22 cellular contexts compared by ENCODE assay signal in genomic region chr12:124753230-124753595, GRCh38.
A peak's percentile ranks its signal among the peaks of the same experiment; 100 is the strongest.
DNase-seq lines count a peak whose midpoint lies in the region; ATAC-seq and TF ChIP-seq lines count a peak whose summit lies in the region.
"Had no signal": no experiment of that assay in that cellular context is flagged by ENCODE, and none has a peak within 500 bp of the region (broad histone marks: within the 10 kb centered on the region; RNA-seq: fewer than 3 reads in every experiment).

No MANE protein-coding gene starts in this region.

- H3K4me2 ChIP-seq in osteoblast (ENCODE audit: insufficient read depth, low read length) = no peak overlapping the region
- H3K4me2 ChIP-seq: GM23338 had no signal

- H3K4me3 ChIP-seq in heart right ventricle (no peak overlapping the region), dorsolateral prefrontal cortex (no peak overlapping the region), osteoblast (ENCODE audit: insufficient read depth, low read length) (no peak overlapping the region), vagina (no peak overlapping the region), right lobe of liver (no peak overlapping the region)
- H3K4me3 ChIP-seq: GM23338 had no signal

- H3K4me1 ChIP-seq in heart right ventricle (peaks cover 16 to 44% (median 32%) of the 10 kb centered on the region in 9 donors), osteoblast (ENCODE audit: insufficient read depth, low read length) (peaks cover 20% of the 10 kb centered on the region), vagina (peaks cover 44% of the 10 kb centered on the region), right lobe of liver (peaks cover 0 to 43% (median 21%) of the 10 kb centered on the region in 4 donors)

- H2AFZ ChIP-seq in osteoblast (ENCODE audit: low read length) = no peak overlapping the region
- H2AFZ ChIP-seq: GM23338 had no signal

- DNase-seq in heart right ventricle (no peak), cardiac septum (ENCODE audit: low spot score) (no peak), dorsolateral prefrontal cortex (no peak), osteoblast (ENCODE audit: insufficient read length, low spot score, missing footprints) (peak; percentile 45), vagina (ENCODE audit: extremely low spot score in 2 of 2) (no peak), cerebellar nuclear complex (lab: John Stamatoyannopoulos, UW) (no peak), right lobe of liver (no peak)
- no peak for DNase-seq in stimulated activated CD4-positive, alpha-beta T cell treated with anti-CD3 and anti-CD28 coated beads, Interleukin-15, amount 100 ng/mL, for 24 hours
- DNase-seq: activated CD4-positive, alpha-beta T cell treated with anti-CD3 and anti-CD28 coated beads, Interleukin-2, amount 50 U/mL, for 4 hours; activated CD8-positive, alpha-beta memory T cell treated with anti-CD3 and anti-CD28 coated beads, Interleukin-2, amount 50 U/mL, for 4 hours; activated naive CD8-positive, alpha-beta T cell treated with anti-CD3 and anti-CD28 coated beads, Interleukin-2, amount 10 ng/mL, durations not matched to agents 7 days and 5 days; BE2C; Calu3; Kasumi-1; naive thymus-derived CD8-positive, alpha-beta T cell; NCI-H1048; NCI-H1930; stimulated activated CD4-positive, alpha-beta T cell treated with anti-CD3 and anti-CD28 coated beads, Interleukin-4, amount 100 ng/mL, for 1 hour; stimulated activated naive CD4-positive, alpha-beta T cell treated with Interleukin-2 at 50 U/mL for 16 hours; T-helper 9 cell; trophoblast cell had no signal

- H3K27me3 ChIP-seq in heart right ventricle (no peaks in the 10 kb centered on the region), dorsolateral prefrontal cortex (no peaks in the 10 kb centered on the region), osteoblast (ENCODE audit: insufficient read depth, low read length) (peaks cover 4% of the 10 kb centered on the region), vagina (no peaks in the 10 kb centered on the region), right lobe of liver (no peaks in the 10 kb centered on the region)
- H3K27me3 ChIP-seq: BE2C had no signal

- ATAC-seq in heart right ventricle = no peak
- ATAC-seq in right lobe of liver = no peak
- ATAC-seq: GM23338; naive thymus-derived CD8-positive, alpha-beta T cell had no signal

- H3K36me3 ChIP-seq in heart right ventricle = no peaks in the 10 kb centered on the region
- no peaks in the 10 kb centered on the region for H3K36me3 ChIP-seq in osteoblast (ENCODE audit: insufficient read depth, low read length)
- no peaks in the 10 kb centered on the region for H3K36me3 ChIP-seq in vagina
- no peaks in the 10 kb centered on the region for H3K36me3 ChIP-seq in right lobe of liver
- H3K36me3 ChIP-seq: BE2C had no signal

- no peak for TF ChIP-seq CTCF in heart right ventricle (IDR thresholded peaks at IDR 0.05)
- no peak for TF ChIP-seq CTCF in dorsolateral prefrontal cortex (IDR thresholded peaks at IDR 0.05 in 54 of 56, conservative IDR thresholded peaks at IDR 0.05 in 2 of 56; ENCODE audit: low read depth in 1 of 56, partially characterized antibody in 56 of 56)
- no peak for TF ChIP-seq CTCF in osteoblast (IDR thresholded peaks at IDR 0.05; ENCODE audit: extremely low read depth, low read depth, low read length)
- no peak for TF ChIP-seq CTCF in vagina (IDR thresholded peaks at IDR 0.05)
- no peak for TF ChIP-seq CTCF in right lobe of liver (IDR thresholded peaks at IDR 0.05)

- H3K27ac ChIP-seq in heart right ventricle (peak overlapping the region in 6 of 10 donors; percentile 1 to 91 (median 72)), dorsolateral prefrontal cortex (peak overlapping the region in 38 of 59 donors; percentile 4 to 99 (median 94)), osteoblast (ENCODE audit: low read depth, low read length) (no peak overlapping the region), vagina (peak overlapping the region; percentile 48), right lobe of liver (no peak overlapping the region)

- intact Hi-C loops in heart right ventricle (cut with DNase I) (loop anchor here in 1 of 10 donors (5.0 kb wide), 1 partner anchor 251 kb away; no protein-coding TSS in a partner anchor), cardiac septum (cut with DNase I) (no loop called here), dorsolateral prefrontal cortex (cut with DNase I) (loop anchor here in 1 of 2 donors (5.0 kb wide), 1 partner anchor 71 kb away; no protein-coding TSS in a partner anchor), vagina (cut with DNase I) (no loop called here), right lobe of liver (cut with DNase I) (loop anchor here in 1 of 2 donors (10.0 kb wide), 1 partner anchor 378 kb away; no protein-coding TSS in a partner anchor)

- WGBS in heart right ventricle, 2 donors = 78 to 84% methylated on average over 11 of the region's 11 CpGs
- WGBS in right lobe of liver (ENCODE audit: insufficient coverage, low coverage, low lambda C conversion rate, missing lambda C conversion rate) = 94% methylated on average over 3 of the region's 11 CpGs

- H3K9me3 ChIP-seq in heart right ventricle (peaks cover 0 to 13% (median 0%) of the 10 kb centered on the region in 11 donors), osteoblast (ENCODE audit: low read depth, low read length) (no peaks in the 10 kb centered on the region), vagina (no peaks in the 10 kb centered on the region), right lobe of liver (no peaks in the 10 kb centered on the region)

- no peaks in the 10 kb centered on the region for H3K79me2 ChIP-seq in osteoblast (ENCODE audit: insufficient read depth, low read length)

- H4K20me1 ChIP-seq in osteoblast (ENCODE audit: insufficient read depth, low read length) = no peaks in the 10 kb centered on the region

- TF ChIP-seq POLR2A in vagina (IDR thresholded peaks at IDR 0.05) (no peak), right lobe of liver (IDR thresholded peaks at IDR 0.05) (no peak)

Comparison
In these comparisons a context has a peak if more than half of its experiments do, and no peak if none do; other contexts are left out.
1. H3K27ac ChIP-seq: peak in heart right ventricle (6 of 10), dorsolateral prefrontal cortex (38 of 59) and vagina (single experiment); none in osteoblast (single experiment) and right lobe of liver (0 of 3).